ENCODE assay signal across 1 cellular context in genomic region chr1:192652159-192652558, GRCh38.
TF ChIP-seq lines count a peak whose summit lies in the region.

No MANE protein-coding gene starts in this region.

TF ChIP-seq in GM12878, 131 proteins besides CTCF, POLR2A, EP300 and RAD21 (continued from another document):
- TF ChIP-seq, protein P1, sequence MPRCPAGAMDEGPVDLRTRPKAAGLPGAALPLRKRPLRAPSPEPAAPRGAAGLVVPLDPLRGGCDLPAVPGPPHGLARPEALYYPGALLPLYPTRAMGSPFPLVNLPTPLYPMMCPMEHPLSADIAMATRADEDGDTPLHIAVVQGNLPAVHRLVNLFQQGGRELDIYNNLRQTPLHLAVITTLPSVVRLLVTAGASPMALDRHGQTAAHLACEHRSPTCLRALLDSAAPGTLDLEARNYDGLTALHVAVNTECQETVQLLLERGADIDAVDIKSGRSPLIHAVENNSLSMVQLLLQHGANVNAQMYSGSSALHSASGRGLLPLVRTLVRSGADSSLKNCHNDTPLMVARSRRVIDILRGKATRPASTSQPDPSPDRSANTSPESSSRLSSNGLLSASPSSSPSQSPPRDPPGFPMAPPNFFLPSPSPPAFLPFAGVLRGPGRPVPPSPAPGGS (IDR thresholded peaks at IDR 0.05; ENCODE audit: borderline replicate concordance, insufficient read depth, low read depth, low read length, poor library complexity, severe bottlenecking), result no peak
- TF ChIP-seq SREBF2 (IDR thresholded peaks at IDR 0.05; ENCODE audit: low read length), result no peak
- no peak for TF ChIP-seq DPF2 (IDR thresholded peaks at IDR 0.05)
